Comparison of ENCODE assay signal across 18 cellular contexts in the genomic region with DNA sequence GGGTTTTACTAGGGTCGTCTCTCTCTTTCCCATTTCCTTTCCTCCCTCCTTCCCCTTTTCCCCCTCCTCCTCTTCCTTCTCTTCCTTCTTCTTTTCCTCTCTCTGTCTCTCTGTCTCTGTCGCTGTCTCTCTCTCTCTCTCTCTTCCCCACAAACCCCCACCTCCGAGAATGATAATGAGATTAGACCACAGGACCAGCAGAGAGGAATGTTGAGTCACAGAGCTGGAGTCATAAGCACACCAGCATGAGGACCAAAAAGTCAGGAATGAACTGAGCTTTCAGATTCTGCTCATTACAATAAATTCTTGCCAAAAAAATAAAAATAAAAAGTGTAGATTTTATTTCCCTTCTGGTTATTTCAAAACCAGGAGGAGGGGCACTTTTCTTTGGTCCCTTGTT.
DNase-seq lines count a peak whose midpoint lies in the region; ATAC-seq and TF ChIP-seq lines count a peak whose summit lies in the region.
"Had no signal": no experiment of that assay in that cellular context is flagged by ENCODE, and none has a peak within 500 bp of the region (broad histone marks: within the 10 kb centered on the region; RNA-seq: fewer than 3 reads in every experiment).

No MANE protein-coding gene starts in this region.

- peaks cover 2% of the 10 kb centered on the region for H3K4me1 ChIP-seq in right cardiac atrium (ENCODE audit: control insufficient read depth, insufficient read depth, low read length)
- H3K4me1 ChIP-seq: Caco-2 had no signal

- 45% methylated on average over 3 of the region's 3 CpGs for WGBS in right cardiac atrium
- 77 to 78% methylated on average over 3 of the region's 3 CpGs for WGBS in lower leg skin, 2 donors

- no peak for ATAC-seq in right cardiac atrium
- ATAC-seq in GM19351 (IDR thresholded peaks at IDR 0.05; ENCODE audit: unreplicated experiment): no peak
- ATAC-seq: T-cell, WTC11 had no signal

- H3K4me3 ChIP-seq in right cardiac atrium (ENCODE audit: low read length) (no peak overlapping the region), lower leg skin (ENCODE audit: low read depth, poor library complexity, severe bottlenecking) (no peak overlapping the region)

- no peak for TF ChIP-seq POLR2A in lower leg skin (IDR thresholded peaks at IDR 0.05)

- TF ChIP-seq CTCF in lower leg skin (IDR thresholded peaks at IDR 0.05): no peak

- peak; percentile 53 for DNase-seq in AG08396 (ENCODE audit: low spot score)
- peak; percentile 69 for DNase-seq in LHCN-M2 (ENCODE audit: low read depth)
- DNase-seq in dedifferentiated amniotic fluid mesenchymal stem cell (ENCODE audit: extremely low spot score): peak; percentile 40
- DNase-seq in myocyte (ENCODE audit: low read depth): peak; percentile 36
- no peak for DNase-seq in right cardiac atrium
- no peak for DNase-seq in lower leg skin (ENCODE audit: low spot score in 2 of 2)
- DNase-seq in NCI-H345 treated with DMSO at 0.1 percent for 48 hours (lab: John Stamatoyannopoulos, UW; ENCODE audit: unreplicated experiment): no peak
- DNase-seq: activated naive CD4-positive, alpha-beta T cell treated with anti-CD3 and anti-CD28 coated beads for 36 hours; Caco-2; caudate nucleus; endodermal cell; islet precursor cell; NCI-H2029 treated with DMSO at 0.1 percent for 48 hours; NCI-H748 treated with DMSO at 0.1 percent for 48 hours; RPMI8226; T-cell had no signal

- H3K27ac ChIP-seq in right cardiac atrium (ENCODE audit: low read length): no peak overlapping the region

- intact Hi-C loops in right cardiac atrium (cut with DNase I): no loop called here
- intact Hi-C loops in lower leg skin (cut with DNase I; ENCODE audit: low total_unique reads): no loop called here

- H3K9me3 ChIP-seq in right cardiac atrium (ENCODE audit: control insufficient read depth, low read length): no peaks in the 10 kb centered on the region
- H3K9me3 ChIP-seq: Caco-2 had no signal

- no peaks in the 10 kb centered on the region for H3K27me3 ChIP-seq in right cardiac atrium (ENCODE audit: control insufficient read depth, insufficient read depth)

Comparison
In these comparisons a context has a peak if more than half of its experiments do, and no peak if none do; other contexts are left out.
1. DNase-seq: peak in AG08396 (single experiment), LHCN-M2 (single experiment), dedifferentiated amniotic fluid mesenchymal stem cell (single experiment) and myocyte (single experiment); none in right cardiac atrium (0 of 3), lower leg skin (0 of 2) and NCI-H345 treated with DMSO at 0.1 percent for 48 hours (single experiment).